8 cellular contexts compared by ENCODE assay signal in the genomic region with DNA sequence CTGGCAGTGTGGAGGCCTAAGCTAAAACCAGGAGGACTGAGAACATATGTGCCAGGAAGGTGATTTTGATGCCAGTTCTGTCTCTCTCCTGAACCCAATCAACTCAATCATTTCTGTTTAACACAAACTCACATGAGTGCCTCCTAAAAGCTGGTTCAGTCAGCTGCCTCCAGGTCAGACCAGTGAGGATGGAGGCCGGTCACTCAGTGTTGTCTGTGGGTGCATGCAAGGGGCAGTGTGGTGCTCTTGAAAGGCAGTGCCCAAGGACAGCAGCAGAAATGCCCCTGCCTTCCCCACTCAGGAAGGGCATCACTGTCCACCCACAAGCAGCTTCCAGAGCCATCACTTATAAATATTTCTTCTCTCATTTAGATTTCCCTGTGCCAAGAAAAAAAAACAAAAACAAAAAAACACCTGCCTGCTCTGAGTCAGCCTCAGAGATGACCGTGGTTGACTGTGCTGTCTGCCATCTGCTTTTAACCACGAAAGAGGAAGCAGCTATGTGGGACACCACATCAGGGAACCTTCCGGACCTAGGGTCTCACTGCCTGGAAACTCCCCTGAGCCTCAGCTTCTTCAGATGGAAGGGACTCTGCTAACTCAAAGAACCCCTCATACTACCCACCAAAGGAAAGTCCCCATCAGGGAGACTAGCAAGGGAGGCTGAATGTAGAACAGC. TPM values are rescaled to one million over a fixed set of nuclear protein-coding genes. Genes with fewer than 3 reads are reported as not detected.
DNase-seq lines count a peak whose midpoint lies in the region; TF ChIP-seq lines count a peak whose summit lies in the region.

No MANE protein-coding gene starts in this region.

- H3K9ac ChIP-seq in endodermal cell (ENCODE audit: extremely low read depth, low read length, poor library complexity, severe bottlenecking): no peak overlapping the region

- peaks cover 76% of the 10 kb centered on the region for H3K4me1 Mint-ChIP-seq in HFFc6 (ENCODE audit: low read depth)
- H3K4me1 Mint-ChIP-seq in endodermal cell: peaks cover 8% of the 10 kb centered on the region

- in situ Hi-C loops in GM13976 (cut with MboI; ENCODE audit: low sequenced_read_pairs, unreplicated experiment): loop anchor here (25.0 kb wide), 1 partner anchor 246 kb away; no protein-coding TSS in a partner anchor

- peak; percentile 78 for DNase-seq in GM13976 (ENCODE audit: low spot score)
- peak; percentile 29 for DNase-seq in HFFc6
- DNase-seq in NAMALWA (ENCODE audit: low spot score): peak; percentile 99
- peak; percentile 67 to 75 for DNase-seq in activated CD4-positive, alpha-beta T cell treated with anti-CD3 and anti-CD28 coated beads, Interleukin-2, amount 50 U/mL, for 48 hours
- no peak for DNase-seq in endodermal cell
- DNase-seq in spleen: peak; percentile 85
- DNase-seq in NCI-H1436 treated with DMSO at 0.1 percent for 48 hours (lab: John Stamatoyannopoulos, UW): no peak
- DNase-seq in NCI-H1417 treated with DMSO at 0.1 percent for 48 hours (lab: John Stamatoyannopoulos, UW): no peak

- H3K9me3 ChIP-seq in endodermal cell (ENCODE audit: control insufficient read depth, low read length) (no peaks in the 10 kb centered on the region), spleen (no peaks in the 10 kb centered on the region)

- H3K36me3 ChIP-seq in endodermal cell (ENCODE audit: control insufficient read depth, insufficient read depth, low read length) (no peaks in the 10 kb centered on the region), spleen (no peaks in the 10 kb centered on the region)

- H3K4me1 ChIP-seq in endodermal cell (ENCODE audit: control insufficient read depth, insufficient read depth, low read length): no peaks in the 10 kb centered on the region
- peaks cover 46 to 100% (median 86%) of the 10 kb centered on the region in 6 donors for H3K4me1 ChIP-seq in spleen

- TF ChIP-seq POLR2A in spleen (IDR thresholded peaks at IDR 0.05): no peak

- intact Hi-C loops in spleen (cut with DNase I; ENCODE audit: low total_unique reads): no loop called here

- H3K27me3 ChIP-seq in endodermal cell (ENCODE audit: control insufficient read depth, insufficient read depth, low read length, poor library complexity, severe bottlenecking) (no peaks in the 10 kb centered on the region), spleen (replicated peaks in 1 of 7) (no peaks in the 10 kb centered on the region)

- H3K27ac Mint-ChIP-seq in HFFc6: peak overlapping the region; percentile 56
- peak overlapping the region; percentile 52 for H3K27ac Mint-ChIP-seq in endodermal cell

- 83 to 90% methylated on average over 3 to 4 of the region's 4 CpGs for WGBS in endodermal cell (ENCODE audit: insufficient coverage in 1 of 2, insufficient read length in 1 of 2), 2 experiments
- 29 to 41% (median 31%) methylated on average over 4 of the region's 4 CpGs for WGBS in spleen, 5 donors

- no peaks in the 10 kb centered on the region for H3K27me3 Mint-ChIP-seq in HFFc6 (ENCODE audit: insufficient read depth)
- H3K27me3 Mint-ChIP-seq in endodermal cell (ENCODE audit: insufficient read depth): peaks cover 2% of the 10 kb centered on the region

- H3K4me3 ChIP-seq in endodermal cell (ENCODE audit: low read length): no peak overlapping the region
- H3K4me3 ChIP-seq in spleen: peak overlapping the region in 3 of 8 donors; percentile 2 to 56 (median 10)

- H3K9me3 Mint-ChIP-seq in HFFc6: no peaks in the 10 kb centered on the region
- H3K9me3 Mint-ChIP-seq in endodermal cell: no peaks in the 10 kb centered on the region

- TF ChIP-seq CTCF in GM13976 (IDR thresholded peaks at IDR 0.05; ENCODE audit: borderline replicate concordance, control extremely low read depth, extremely low read depth, insufficient read depth, missing control alignments): no peak
- no peak for TF ChIP-seq CTCF in HFFc6 (IDR thresholded peaks at IDR 0.05)
- TF ChIP-seq CTCF in endodermal cell (conservative IDR thresholded peaks at IDR 0.05): no peak
- no peak for TF ChIP-seq CTCF in spleen (IDR thresholded peaks at IDR 0.05 in 8 of 11, conservative IDR thresholded peaks at IDR 0.05 in 3 of 11)

- H3K4me3 Mint-ChIP-seq in HFFc6 (peak overlapping the region; percentile 33; the same call in 1 of the 2 replicates), endodermal cell (no peak overlapping the region)

- no peak overlapping the region for H3K27ac ChIP-seq in endodermal cell (ENCODE audit: low read depth, low read length)
- peak overlapping the region; percentile 70 to 95 (median 88) for H3K27ac ChIP-seq in spleen

- H3K36me3 Mint-ChIP-seq in HFFc6 (ENCODE audit: low read depth): peaks cover 9% of the 10 kb centered on the region
- no peaks in the 10 kb centered on the region for H3K36me3 Mint-ChIP-seq in endodermal cell (ENCODE audit: low read depth)

RNA-seq across cellular contexts. Expression of a gene that starts 39.1 kb away (rescaled TPM):
- 100 to 1,000 TPM; 103 to 135 (median 122) TPM for total RNA-seq in HFFc6 (2021; fragmentation: NEBNext Ultra II Directional; extraction: Animal tissue kit (Norgen Biotek cat#: 25700))
- total RNA-seq in endodermal cell: 10 to 100 TPM; 48.8 to 53.6 TPM
- 58.9 TPM for polyA plus RNA-seq in endodermal cell (2013, experiment 1 of 2)
- 58.6 TPM for polyA plus RNA-seq in endodermal cell (2013, experiment 2 of 2)
- 100 to 1,000 TPM; 130 to 168 (median 148) TPM for total RNA-seq in spleen
- 100 to 1,000 TPM in 1 of 3 donors, 10 to 100 TPM in 2; 60.3 to 101 (median 65.3) TPM for polyA plus RNA-seq in spleen

Comparison
In these comparisons a context has a peak if more than half of its experiments do, and no peak if none do; other contexts are left out.
1. DNase-seq: peak in GM13976 (single experiment), HFFc6 (single experiment), NAMALWA (single experiment), activated CD4-positive, alpha-beta T cell treated with anti-CD3 and anti-CD28 coated beads, Interleukin-2, amount 50 U/mL, for 48 hours (2 of 2) and spleen (single experiment); none in endodermal cell (single experiment), NCI-H1436 treated with DMSO at 0.1 percent for 48 hours (single experiment) and NCI-H1417 treated with DMSO at 0.1 percent for 48 hours (single experiment).